Comparison of ENCODE assay signal across 8 cellular contexts in the genomic region with DNA sequence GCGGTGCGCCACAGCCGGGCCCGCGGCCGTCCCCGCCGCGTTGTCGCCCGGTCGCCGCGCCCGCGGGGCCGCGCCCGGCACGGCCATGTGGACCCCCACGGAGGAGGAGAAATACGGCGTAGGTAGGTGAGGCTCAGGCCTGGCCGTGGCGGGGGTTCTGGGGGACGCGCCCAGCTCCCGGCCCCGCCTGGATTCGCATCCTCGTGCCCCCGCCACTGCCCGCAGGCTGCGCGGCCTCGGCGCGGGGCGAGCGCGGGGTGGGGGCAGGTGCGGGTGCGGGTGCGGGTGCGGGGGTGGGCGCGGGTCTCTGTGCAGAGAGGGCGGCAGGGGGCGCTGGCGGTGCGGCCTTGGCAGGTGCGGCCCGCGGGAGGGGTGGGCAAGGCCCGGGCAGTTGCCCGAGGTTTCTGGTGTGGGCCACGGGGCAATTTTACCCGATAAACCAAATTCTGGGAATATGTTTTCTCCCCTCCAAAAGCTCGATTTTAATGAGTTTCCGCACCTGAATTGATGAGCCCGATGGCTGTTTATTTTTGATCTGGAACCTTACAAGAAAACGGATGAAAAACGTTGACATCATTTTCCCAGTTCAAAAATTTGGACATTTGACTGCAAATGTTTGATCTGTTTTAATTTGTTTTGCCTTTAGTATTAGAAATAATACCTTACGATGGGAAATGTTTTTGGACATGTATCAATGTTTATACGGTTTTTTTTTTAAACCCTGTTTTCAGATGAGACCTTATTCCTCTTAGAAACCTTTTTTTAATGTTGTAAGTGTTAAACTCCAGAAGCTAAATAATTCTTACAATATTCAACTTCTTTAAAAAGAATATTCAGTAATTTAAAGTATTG.
DNase-seq lines count a peak whose midpoint lies in the region; ATAC-seq and TF ChIP-seq lines count a peak whose summit lies in the region.

No MANE protein-coding gene starts in this region.

- TF ChIP-seq CTCF in AG10803 (conservative IDR thresholded peaks at IDR 0.05; ENCODE audit: low read length), result no peak

- peak; percentile 30 for ATAC-seq in HG02678 (IDR thresholded peaks at IDR 0.05; ENCODE audit: unreplicated experiment)
- ATAC-seq in HG02763 (IDR thresholded peaks at IDR 0.05; ENCODE audit: unreplicated experiment), result no peak

- peaks cover 59% of the 10 kb centered on the region for H3K27me3 Mint-ChIP-seq in T-helper 2 cell treated with Interferon-gamma antibody and Interleukin-4, amounts not matched to agents 5 μg/mL and 100 μg/mL, for 36 hours (ENCODE audit: low read depth)

- peak overlapping the region; percentile 69 for H3K4me3 Mint-ChIP-seq in T-helper 2 cell treated with Interferon-gamma antibody and Interleukin-4, amounts not matched to agents 5 μg/mL and 100 μg/mL, for 36 hours

- no peak for DNase-seq in AG10803 (ENCODE audit: low read depth)
- DNase-seq in T-helper 2 cell treated with Interferon-gamma antibody and Interleukin-4, amounts not matched to agents 5 μg/mL and 100 μg/mL, for 36 hours (ENCODE audit: low spot score), result peak; percentile 54
- DNase-seq in astrocyte of the hippocampus (ENCODE audit: low read depth, low spot score), result peak; percentile 67
- peak; percentile 85 for DNase-seq in iPS-NIHi11 (ENCODE audit: low spot score)
- DNase-seq in stimulated activated CD4-positive, alpha-beta T cell treated with anti-CD3 and anti-CD28 coated beads, Interleukin-1b, Interleukin-23, amount 100 ng/mL, for 24 hours (ENCODE audit: low read depth in 4 of 4, low spot score in 1 of 4), result peak in 3 of 4 experiments; percentile 37 to 67 (median 47)
- no peak for DNase-seq in dedifferentiated amniotic fluid mesenchymal stem cell (ENCODE audit: extremely low spot score)

- peak overlapping the region; percentile 29 for H3K4me3 ChIP-seq in AG10803 (ENCODE audit: low read length)

- H3K36me3 Mint-ChIP-seq in T-helper 2 cell treated with Interferon-gamma antibody and Interleukin-4, amounts not matched to agents 5 μg/mL and 100 μg/mL, for 36 hours (ENCODE audit: low read depth), result no peaks in the 10 kb centered on the region

- H3K4me1 Mint-ChIP-seq in T-helper 2 cell treated with Interferon-gamma antibody and Interleukin-4, amounts not matched to agents 5 μg/mL and 100 μg/mL, for 36 hours (ENCODE audit: low read depth), result peaks cover 12% of the 10 kb centered on the region

- H3K27ac Mint-ChIP-seq in T-helper 2 cell treated with Interferon-gamma antibody and Interleukin-4, amounts not matched to agents 5 μg/mL and 100 μg/mL, for 36 hours, result no peak overlapping the region

- H3K9me3 Mint-ChIP-seq in T-helper 2 cell treated with Interferon-gamma antibody and Interleukin-4, amounts not matched to agents 5 μg/mL and 100 μg/mL, for 36 hours, result no peaks in the 10 kb centered on the region

Comparison
In these comparisons a context has a peak if more than half of its experiments do, and no peak if none do; other contexts are left out.
1. DNase-seq: peak in T-helper 2 cell treated with Interferon-gamma antibody and Interleukin-4, amounts not matched to agents 5 μg/mL and 100 μg/mL, for 36 hours (single experiment), astrocyte of the hippocampus (single experiment), iPS-NIHi11 (single experiment) and stimulated activated CD4-positive, alpha-beta T cell treated with anti-CD3 and anti-CD28 coated beads, Interleukin-1b, Interleukin-23, amount 100 ng/mL, for 24 hours (3 of 4); none in AG10803 (single experiment) and dedifferentiated amniotic fluid mesenchymal stem cell (single experiment).